Comparison of ENCODE assay signal across 8 cellular contexts in genomic region chr14:101947904-101948665, GRCh38. TPM values are rescaled to one million over a fixed set of nuclear protein-coding genes. Genes with fewer than 3 reads are reported as not detected.
DNase-seq lines count a peak whose midpoint lies in the region; ATAC-seq and TF ChIP-seq lines count a peak whose summit lies in the region.

No MANE protein-coding gene starts in this region.

- DNase-seq in AG20443 (ENCODE audit: low spot score) (peak; percentile 98), NCI-H446 (lab: John Stamatoyannopoulos, UW) (peak; percentile 100), cerebellar cortex (ENCODE audit: low spot score) (peak; percentile 100), iris pigment epithelial cell (ENCODE audit: low read depth) (peak; percentile 100), spleen (peak; percentile 100)

- no peaks in the 10 kb centered on the region for H3K9me3 ChIP-seq in spleen

- H3K4me3 ChIP-seq in spleen: peak overlapping the region; percentile 58 to 90 (median 67)

- intact Hi-C loops in spleen (cut with DNase I; ENCODE audit: low total_unique reads): loop anchor here (5.0 kb wide), 1 partner anchor 176 kb away; no protein-coding TSS in a partner anchor

- peaks cover 0 to 36% (median 0%) of the 10 kb centered on the region in 7 donors for H3K27me3 ChIP-seq in spleen (replicated peaks in 1 of 7)

- peak; percentile 52 to 90 (median 62) for TF ChIP-seq POLR2A in spleen (IDR thresholded peaks at IDR 0.05)

- 0% methylated on average over 12 to 53 of the region's 53 CpGs for WGBS in spleen, 5 donors

- peaks cover 9 to 31% (median 23%) of the 10 kb centered on the region in 6 donors for H3K4me1 ChIP-seq in spleen

- ATAC-seq in GM19043 (IDR thresholded peaks at IDR 0.05; ENCODE audit: low read depth, unreplicated experiment): peak; percentile 97
- peak; percentile 98 for ATAC-seq in HG03354 (IDR thresholded peaks at IDR 0.05; ENCODE audit: poor library complexity, severe bottlenecking, unreplicated experiment)
- peak; percentile 97 to 98 for ATAC-seq in activated CD4-positive, CD25-positive, alpha-beta regulatory T cell treated with anti-CD3 and anti-CD28 coated beads, Interleukin-2, amount 50 U/mL, for 24 hours

- H3K36me3 ChIP-seq in spleen: no peaks in the 10 kb centered on the region

- peak in 6 of 11 experiments; percentile 25 to 84 (median 63) for TF ChIP-seq CTCF in spleen (IDR thresholded peaks at IDR 0.05 in 8 of 11, conservative IDR thresholded peaks at IDR 0.05 in 3 of 11)

- H3K27ac ChIP-seq in spleen: peak overlapping the region; percentile 93 to 99 (median 98)

RNA-seq across cellular contexts. Expression of gene DYNC1H1, which starts 16.3 kb away (rescaled TPM):
- total RNA-seq in spleen: 100 to 1,000 TPM; 270 to 446 (median 403) TPM
- 10 to 100 TPM; 65.9 to 85.8 (median 70.5) TPM for polyA plus RNA-seq in spleen

Comparison
In these comparisons a context has a peak if more than half of its experiments do, and no peak if none do; other contexts are left out.
1. Peak in every context shown above with its lines: DNase-seq, ATAC-seq, H3K4me3 ChIP-seq and H3K27ac ChIP-seq.